Comparison of ENCODE assay signal across 9 cellular contexts in genomic region chr4:186297013-186297645, GRCh38. TPM values are rescaled to one million over a fixed set of nuclear protein-coding genes. Genes with fewer than 3 reads are reported as not detected.
DNase-seq lines count a peak whose midpoint lies in the region; ATAC-seq and TF ChIP-seq lines count a peak whose summit lies in the region.
"Had no signal": no experiment of that assay in that cellular context is flagged by ENCODE, and none has a peak within 500 bp of the region (broad histone marks: within the 10 kb centered on the region; RNA-seq: fewer than 3 reads in every experiment).

No MANE protein-coding gene starts in this region.

- no peaks in the 10 kb centered on the region for H3K9me3 Mint-ChIP-seq in Caco-2 (ENCODE audit: unreplicated experiment)
- H3K9me3 Mint-ChIP-seq in mesothelial cell of epicardium: no peaks in the 10 kb centered on the region

- CTCF ChIA-PET in Caco-2 (lab: Charles Lee): no interaction called here

- DNase-seq in Caco-2: peak in 1 of 2 experiments; percentile 43
- peak; percentile 42 for DNase-seq in H4 (ENCODE audit: low spot score)
- DNase-seq in NCI-H69 (lab: John Stamatoyannopoulos, UW): peak; percentile 23
- no peak for DNase-seq in colonic mucosa
- DNase-seq in mesothelial cell of epicardium (ENCODE audit: low spot score in 2 of 2, unreplicated experiment in 2 of 2): no peak
- DNase-seq in stimulated activated CD4-positive, alpha-beta T cell treated with anti-CD3 and anti-CD28 coated beads, Interleukin-4, amount 100 ng/mL, for 4 hours: no peak

- H3K27me3 ChIP-seq in Caco-2 (replicated peaks; ENCODE audit: control insufficient read depth, insufficient read depth, low read length) (no peaks in the 10 kb centered on the region), colonic mucosa (no peaks in the 10 kb centered on the region)

- H3K4me3 ChIP-seq in Caco-2 (ENCODE audit: low read depth, low read length) (no peak overlapping the region), colonic mucosa (no peak overlapping the region)

- H3K4me1 ChIP-seq in Caco-2: no peaks in the 10 kb centered on the region
- H3K4me1 ChIP-seq in colonic mucosa: no peaks in the 10 kb centered on the region

- peaks cover 7% of the 10 kb centered on the region for H3K27me3 Mint-ChIP-seq in Caco-2 (ENCODE audit: insufficient read depth, unreplicated experiment)
- H3K27me3 Mint-ChIP-seq in mesothelial cell of epicardium (ENCODE audit: low read depth): peaks cover 32% of the 10 kb centered on the region

- TF ChIP-seq CTCF in Caco-2 (IDR thresholded peaks at IDR 0.05; ENCODE audit: insufficient read depth in 1 of 2, low read depth in 1 of 2, low read length in 1 of 2, severe bottlenecking in 1 of 2, unreplicated experiment in 1 of 2): peak; percentile 37 to 62
- peak; percentile 60 for TF ChIP-seq CTCF in colonic mucosa (IDR thresholded peaks at IDR 0.05)
- TF ChIP-seq CTCF in mesothelial cell of epicardium (IDR thresholded peaks at IDR 0.05; ENCODE audit: unreplicated experiment): peak; percentile 74

- intact Hi-C loops in Caco-2 (cut with micrococcal nuclease; ENCODE audit: unreplicated experiment) (loop anchor here (1.0 to 5.0 kb wide), 4 partner anchors 170 to 430 kb away; no protein-coding TSS in a partner anchor), colonic mucosa (cut with DNase I) (loop anchor here (2.0 kb wide), 1 partner anchor 292 kb away; no protein-coding TSS in a partner anchor)

- ATAC-seq in GM19463 (IDR thresholded peaks at IDR 0.05; ENCODE audit: unreplicated experiment) (no peak), HG02973 (IDR thresholded peaks at IDR 0.05; ENCODE audit: unreplicated experiment) (no peak)

- H3K27ac Mint-ChIP-seq in Caco-2 (ENCODE audit: unreplicated experiment) (no peak overlapping the region), mesothelial cell of epicardium (no peak overlapping the region)

- no peaks in the 10 kb centered on the region for H3K36me3 Mint-ChIP-seq in Caco-2 (ENCODE audit: insufficient read depth, unreplicated experiment)
- H3K36me3 Mint-ChIP-seq in mesothelial cell of epicardium: no peaks in the 10 kb centered on the region

- BruUV-seq in Caco-2 (replicated peaks; lab: Mats Ljungman, UMichigan): no TSS peak

- H3K9ac ChIP-seq in colonic mucosa (ENCODE audit: low read depth in 2 of 2, low read length in 2 of 2): no peak overlapping the region

- no peak overlapping the region for H3K27ac ChIP-seq in colonic mucosa
- H3K27ac ChIP-seq: neutrophil had no signal

- H3K9me3 ChIP-seq in Caco-2 (no peaks in the 10 kb centered on the region), colonic mucosa (no peaks in the 10 kb centered on the region)
- H3K9me3 ChIP-seq: neutrophil had no signal

- H3K4me3 Mint-ChIP-seq in Caco-2 (ENCODE audit: unreplicated experiment) (no peak overlapping the region), mesothelial cell of epicardium (no peak overlapping the region)

- no peaks in the 10 kb centered on the region for H3K36me3 ChIP-seq in Caco-2 (ENCODE audit: control insufficient read depth, insufficient read depth, low read length)
- H3K36me3 ChIP-seq in colonic mucosa: no peaks in the 10 kb centered on the region
- H3K36me3 ChIP-seq: neutrophil had no signal

- H3K4me1 Mint-ChIP-seq in Caco-2 (ENCODE audit: low read depth, unreplicated experiment) (no peaks in the 10 kb centered on the region), mesothelial cell of epicardium (peaks cover 1% of the 10 kb centered on the region)

- POLR2A ChIA-PET in Caco-2 (lab: Charles Lee): no interaction called here

RNA-seq across cellular contexts. Expression of gene F11, which starts 31.1 kb away (rescaled TPM):
- total RNA-seq in Caco-2 (2022) (not detected in 2 replicates), colonic mucosa (under 1 TPM; 0.48 to 0.54 TPM), mesothelial cell of epicardium (0.11 TPM in 1 of 3 replicates, not detected in the others)
- total RNA-seq in H4 (2014; rRNA removed; shearing (Covaris generic)): not detected in 2 replicates

Comparison
In these comparisons a context has a peak if more than half of its experiments do, and no peak if none do; other contexts are left out.
1. DNase-seq: peak in H4 (single experiment) and NCI-H69 (single experiment); none in colonic mucosa (single experiment), mesothelial cell of epicardium (0 of 2) and stimulated activated CD4-positive, alpha-beta T cell treated with anti-CD3 and anti-CD28 coated beads, Interleukin-4, amount 100 ng/mL, for 4 hours (0 of 2).
2. Peak in every context shown above with its lines, with median percentiles within 50 percentile points of each other: CTCF ChIP-seq.